ENCODE assay signal across 25 cellular contexts in genomic region chr10:113555751-113556150, GRCh38. TPM values are rescaled to one million over a fixed set of nuclear protein-coding genes. Genes with fewer than 3 reads are reported as not detected.
A peak's percentile ranks its signal among the peaks of the same experiment; 100 is the strongest.
DNase-seq lines count a peak whose midpoint lies in the region; ATAC-seq and TF ChIP-seq lines count a peak whose summit lies in the region.
"Had no signal": no experiment of that assay in that cellular context is flagged by ENCODE, and none has a peak within 500 bp of the region (broad histone marks: within the 10 kb centered on the region; RNA-seq: fewer than 3 reads in every experiment).

No MANE protein-coding gene starts in this region.

- intact Hi-C loops in right lobe of liver (cut with DNase I), result no loop called here
- intact Hi-C loops in posterior cingulate gyrus (cut with DNase I), result no loop called here

- WGBS in endodermal cell (ENCODE audit: insufficient coverage in 1 of 2, insufficient read length in 1 of 2), 2 experiments, result 19 to 50% methylated on average over 1 of the region's 1 CpG
- WGBS in right lobe of liver (ENCODE audit: insufficient coverage, low coverage, low lambda C conversion rate, missing lambda C conversion rate), result 50% methylated on average over 1 of the region's 1 CpG

- H3K4me1 Mint-ChIP-seq in endodermal cell (peaks cover 69% of the 10 kb centered on the region), progenitor cell of endocrine pancreas (ENCODE audit: low read depth) (peaks cover 69% of the 10 kb centered on the region)
- H3K4me1 Mint-ChIP-seq: CD4-positive, alpha-beta memory T cell had no signal

- H3K27ac ChIP-seq in endodermal cell (ENCODE audit: low read depth, low read length) (peak overlapping the region; percentile 66), right lobe of liver (peak overlapping the region; percentile 74 to 85 (median 80))
- H3K27ac ChIP-seq: SJSA1 had no signal

- H3K27ac Mint-ChIP-seq in endodermal cell, result peak overlapping the region; percentile 97
- peak overlapping the region; percentile 87 for H3K27ac Mint-ChIP-seq in progenitor cell of endocrine pancreas
- H3K27ac Mint-ChIP-seq: CD4-positive, alpha-beta memory T cell had no signal

- H3K4me3 Mint-ChIP-seq in endodermal cell (peak overlapping the region; percentile 6), progenitor cell of endocrine pancreas (ENCODE audit: low read depth) (peak overlapping the region; percentile 83)
- H3K4me3 Mint-ChIP-seq: CD4-positive, alpha-beta memory T cell had no signal

- DNase-seq in NT2/D1 (ENCODE audit: low read depth, low spot score), result peak; percentile 30
- peak; percentile 78 for DNase-seq in endodermal cell
- DNase-seq in right lobe of liver, result no peak
- DNase-seq in progenitor cell of endocrine pancreas (ENCODE audit: low spot score, unreplicated experiment), result no peak
- DNase-seq in HAP-1 (ENCODE audit: low spot score in 2 of 2), result no peak
- DNase-seq in posterior cingulate gyrus, result no peak
- DNase-seq in superior temporal gyrus (ENCODE audit: extremely low spot score), result no peak
- DNase-seq in DMS 273 (lab: John Stamatoyannopoulos, UW; ENCODE audit: unreplicated experiment), result no peak
- DNase-seq: C1 segment of cervical spinal cord; CD4-positive, alpha-beta memory T cell; COR-L47; DMS79 treated with DMSO at 0.1 percent for 48 hours; H7; NCI-H1048; NCI-H1417; NCI-H1694; NCI-H2029 treated with DMSO at 0.1 percent for 48 hours; NCI-H2171; NCI-H345; NCI-H510A treated with DMSO at 0.1 percent for 48 hours; PC-3; Right ventricle myocardium superior; RPMI8226 had no signal

- H3K9me3 Mint-ChIP-seq in endodermal cell (no peaks in the 10 kb centered on the region), progenitor cell of endocrine pancreas (ENCODE audit: low read depth) (no peaks in the 10 kb centered on the region)
- H3K9me3 Mint-ChIP-seq: CD4-positive, alpha-beta memory T cell had no signal

- in situ Hi-C loops in HAP-1 (cut with MboI; ENCODE audit: low sequenced_read_pairs), result no loop called here

- H3K36me3 Mint-ChIP-seq in endodermal cell (ENCODE audit: low read depth) (no peaks in the 10 kb centered on the region), progenitor cell of endocrine pancreas (ENCODE audit: insufficient read depth) (no peaks in the 10 kb centered on the region)
- H3K36me3 Mint-ChIP-seq: CD4-positive, alpha-beta memory T cell had no signal

- peaks cover 64% of the 10 kb centered on the region for H3K27me3 Mint-ChIP-seq in endodermal cell (ENCODE audit: insufficient read depth)
- H3K27me3 Mint-ChIP-seq in progenitor cell of endocrine pancreas, result no peaks in the 10 kb centered on the region

- no peak for TF ChIP-seq CTCF in endodermal cell (conservative IDR thresholded peaks at IDR 0.05)
- TF ChIP-seq CTCF in right lobe of liver (IDR thresholded peaks at IDR 0.05), result no peak
- TF ChIP-seq CTCF in progenitor cell of endocrine pancreas (IDR thresholded peaks at IDR 0.05; ENCODE audit: unreplicated experiment), result no peak

- no peak for TF ChIP-seq POLR2A in right lobe of liver (IDR thresholded peaks at IDR 0.05)

- H3K9me3 ChIP-seq in NT2/D1 (ENCODE audit: insufficient read depth, low read length) (0 out of 2 replicates have a peak, but pooled peaks cover 5% of the 10 kb centered on the region), endodermal cell (ENCODE audit: control insufficient read depth, low read length) (no peaks in the 10 kb centered on the region), right lobe of liver (no peaks in the 10 kb centered on the region), HAP-1 (no peaks in the 10 kb centered on the region)
- H3K9me3 ChIP-seq: SJSA1 had no signal

- ATAC-seq in right lobe of liver, result no peak
- ATAC-seq: PC-3 had no signal

- no peak overlapping the region for H3K4me3 ChIP-seq in NT2/D1 (ENCODE audit: insufficient read length, low read depth)
- H3K4me3 ChIP-seq in endodermal cell (ENCODE audit: low read length), result no peak overlapping the region
- peak overlapping the region; percentile 43 to 76 (median 72) for H3K4me3 ChIP-seq in right lobe of liver
- H3K4me3 ChIP-seq in HAP-1, result no peak overlapping the region
- H3K4me3 ChIP-seq: SJSA1 had no signal

- H3K27me3 ChIP-seq in NT2/D1 (ENCODE audit: insufficient read depth, insufficient read length), result peaks cover 16% of the 10 kb centered on the region
- H3K27me3 ChIP-seq in endodermal cell (ENCODE audit: control insufficient read depth, insufficient read depth, low read length, poor library complexity, severe bottlenecking), result no peaks in the 10 kb centered on the region
- H3K27me3 ChIP-seq in right lobe of liver, result no peaks in the 10 kb centered on the region
- 0 out of 2 replicates have a peak, but pooled peaks cover 4% of the 10 kb centered on the region for H3K27me3 ChIP-seq in HAP-1 (ENCODE audit: low read depth)

- no peak overlapping the region for H3K9ac ChIP-seq in NT2/D1 (ENCODE audit: insufficient read length, low read depth)
- peak overlapping the region; percentile 58 for H3K9ac ChIP-seq in endodermal cell (ENCODE audit: extremely low read depth, low read length, poor library complexity, severe bottlenecking)

- H3K4me1 ChIP-seq in NT2/D1 (ENCODE audit: insufficient read depth, insufficient read length) (peaks cover 20% of the 10 kb centered on the region), endodermal cell (ENCODE audit: control insufficient read depth, insufficient read depth, low read length) (peaks cover 32% of the 10 kb centered on the region), right lobe of liver (peaks cover 0 to 69% (median 28%) of the 10 kb centered on the region in 4 donors), HAP-1 (no peaks in the 10 kb centered on the region)
- H3K4me1 ChIP-seq: SJSA1 had no signal

- H3K36me3 ChIP-seq in NT2/D1 (ENCODE audit: insufficient read depth, insufficient read length, low read length), result no peaks in the 10 kb centered on the region
- H3K36me3 ChIP-seq in endodermal cell (ENCODE audit: control insufficient read depth, insufficient read depth, low read length), result no peaks in the 10 kb centered on the region
- H3K36me3 ChIP-seq in right lobe of liver, result peaks cover 0 to 5% (median 0%) of the 10 kb centered on the region in 4 donors
- no peaks in the 10 kb centered on the region for H3K36me3 ChIP-seq in HAP-1 (replicated peaks)
- H3K36me3 ChIP-seq: SJSA1 had no signal

RNA-seq across cellular contexts. Expression of gene HABP2, which starts 2.9 kb away (rescaled TPM):
- 1 to 10 TPM in 1 of 2 donors, under 1 TPM in 1; 0.71 to 1.6 TPM for total RNA-seq in endodermal cell
- 0.46 TPM for polyA plus RNA-seq in endodermal cell (2013, experiment 1 of 2)
- polyA plus RNA-seq in endodermal cell (2013, experiment 2 of 2), result 0.33 TPM
- total RNA-seq in right lobe of liver, result 100 to 1,000 TPM; 162 to 705 (median 372) TPM
- total RNA-seq in progenitor cell of endocrine pancreas, result 112 and 133 TPM in 2 replicates
- total RNA-seq: A673; CD4-positive, alpha-beta memory T cell; H7; PC-3; SJSA1 had no signal
- polyA plus RNA-seq: CD4-positive, alpha-beta memory T cell had no signal

Comparison
In these comparisons a context has a peak if more than half of its experiments do, and no peak if none do; other contexts are left out.
1. DNase-seq: peak in NT2/D1 (single experiment) and endodermal cell (single experiment); none in right lobe of liver (0 of 3), progenitor cell of endocrine pancreas (single experiment), HAP-1 (0 of 2), posterior cingulate gyrus (0 of 10), superior temporal gyrus (single experiment) and DMS 273 (single experiment).
2. H3K4me3 ChIP-seq: peak in right lobe of liver (3 of 3); none in NT2/D1 (single experiment), endodermal cell (single experiment) and HAP-1 (single experiment).
3. RNA of gene HABP2, which starts 2.9 kb away (total RNA-seq): 162 to 705 TPM in right lobe of liver and 112 to 133 TPM in progenitor cell of endocrine pancreas; 0.71 to 1.6 TPM in endodermal cell; every median in the first group is over 10 times any median in the second.